ENCODE assay signal across 28 cellular contexts in the genomic region with DNA sequence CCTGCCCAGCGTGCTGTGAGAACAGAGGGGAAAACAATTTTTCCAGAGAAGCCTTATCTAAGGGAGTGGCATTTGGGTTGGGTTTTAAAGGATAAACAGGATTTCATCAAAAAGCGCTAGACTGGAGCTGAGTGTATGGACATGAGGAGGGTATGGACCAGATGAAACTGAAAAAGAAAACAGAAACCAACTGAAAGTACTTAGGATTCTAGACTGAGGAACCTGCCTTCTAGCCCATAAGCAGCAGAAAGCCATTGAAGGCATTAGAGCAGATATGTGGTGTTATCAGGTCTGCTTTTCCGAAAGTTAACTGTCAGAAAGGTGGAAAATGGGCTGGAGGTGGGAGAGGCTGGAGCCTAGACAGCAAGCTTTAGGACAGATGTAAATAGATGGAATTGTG.
"Had no signal": no experiment of that assay in that cellular context is flagged by ENCODE, and none has a peak within 500 bp of the region (broad histone marks: within the 10 kb centered on the region; RNA-seq: fewer than 3 reads in every experiment).

No MANE protein-coding gene starts in this region.

- H3K79me2 ChIP-seq: parathyroid adenoma had no signal

- H3K27me3 ChIP-seq: ovary, right lobe of liver, sigmoid colon, stomach, thyroid gland, tibial nerve, upper lobe of left lung, vagina had no signal

- H3K9me3 ChIP-seq: ovary, psoas muscle, right lobe of liver, stomach, thoracic aorta, thyroid gland, tibial nerve, upper lobe of left lung, vagina had no signal

- H3K4me3 Mint-ChIP-seq: natural killer cell treated with Interleukin-12 subunit alpha and Interleukin-12 subunit beta and Interleukin-15 and Interleukin-18, amount 100 ng/mL, for 72 hours; nephron progenitor cell; neural crest cell; stimulated activated effector memory CD8-positive, alpha-beta T cell treated with anti-CD3 and anti-CD28 coated beads, Interleukin-12 subunit alpha, Interleukin-12 subunit beta, amount 100 ng/mL, for 72 hours; stimulated activated naive B cell treated with anti-CD40 and anti-IgM and Interleukin-4, amounts not matched to agents 10 μg/mL and 1 μg/mL and 100 μg/mL, for 72 hours; stimulated activated naive CD8-positive, alpha-beta T cell treated with anti-CD3 and anti-CD28 coated beads, Interleukin-15, Interleukin-2, amounts not matched to agents 100 ng/mL and 50 ng/mL, for 24 hours had no signal

- ATAC-seq: natural killer cell treated with Interleukin-12 subunit alpha and Interleukin-12 subunit beta and Interleukin-15 and Interleukin-18, amount 100 ng/mL, for 72 hours; psoas muscle; right cardiac atrium; right lobe of liver; stimulated activated effector memory CD8-positive, alpha-beta T cell treated with anti-CD3 and anti-CD28 coated beads, Interleukin-12 subunit alpha, Interleukin-12 subunit beta, amount 100 ng/mL, for 72 hours; stimulated activated naive B cell treated with anti-CD40 and anti-IgM and Interleukin-4, amounts not matched to agents 10 μg/mL and 1 μg/mL and 100 μg/mL, for 72 hours had no signal

- H3K36me3 Mint-ChIP-seq: natural killer cell treated with Interleukin-12 subunit alpha and Interleukin-12 subunit beta and Interleukin-15 and Interleukin-18, amount 100 ng/mL, for 72 hours; stimulated activated effector memory CD8-positive, alpha-beta T cell treated with anti-CD3 and anti-CD28 coated beads, Interleukin-12 subunit alpha, Interleukin-12 subunit beta, amount 100 ng/mL, for 72 hours; stimulated activated naive B cell treated with anti-CD40 and anti-IgM and Interleukin-4, amounts not matched to agents 10 μg/mL and 1 μg/mL and 100 μg/mL, for 72 hours had no signal

- H3K4me3 ChIP-seq: ovary, psoas muscle, right lobe of liver, sigmoid colon, thoracic aorta, thyroid gland, tibial nerve, upper lobe of left lung, vagina had no signal

- H3K9ac ChIP-seq: parathyroid adenoma had no signal

- H3K27me3 Mint-ChIP-seq: progenitor cell of endocrine pancreas; stimulated activated naive CD8-positive, alpha-beta T cell treated with anti-CD3 and anti-CD28 coated beads, Interleukin-15, Interleukin-2, amounts not matched to agents 100 ng/mL and 50 ng/mL, for 24 hours had no signal

- H3K27ac ChIP-seq: ovary, parathyroid adenoma, psoas muscle, right lobe of liver, sigmoid colon, stomach, thoracic aorta, thyroid gland, tibial nerve, upper lobe of left lung, vagina had no signal

- H3K4me1 ChIP-seq: parathyroid adenoma, psoas muscle, right lobe of liver, sigmoid colon, stomach, thyroid gland, tibial nerve, upper lobe of left lung, vagina had no signal

- H3K4me1 Mint-ChIP-seq: stimulated activated effector memory CD8-positive, alpha-beta T cell treated with anti-CD3 and anti-CD28 coated beads, Interleukin-12 subunit alpha, Interleukin-12 subunit beta, amount 100 ng/mL, for 72 hours; stimulated activated naive B cell treated with anti-CD40 and anti-IgM and Interleukin-4, amounts not matched to agents 10 μg/mL and 1 μg/mL and 100 μg/mL, for 72 hours had no signal

- DNase-seq: nephron progenitor cell; occipital lobe; ovary; posterior cingulate gyrus; psoas muscle; right cardiac atrium; right lobe of liver; sigmoid colon; small intestine; stimulated activated CD4-positive, alpha-beta T cell treated with anti-CD3 and anti-CD28 coated beads, Interleukin-15, amount 100 ng/mL, for 24 hours; stimulated activated CD4-positive, alpha-beta T cell treated with anti-CD3 and anti-CD28 coated beads, Interleukin-2, amount 100 ng/mL, for 24 hours; stimulated activated CD4-positive, alpha-beta T cell treated with anti-CD3 and anti-CD28 coated beads, Interleukin-2, amount 100 ng/mL, for 48 hours; stimulated activated CD4-positive, alpha-beta T cell treated with anti-CD3 and anti-CD28 coated beads, Interleukin-4, amount 100 ng/mL, for 24 hours; stimulated activated naive B cell treated with anti-CD40 and anti-IgM and Interleukin-4, amounts not matched to agents 10 μg/mL and 1 μg/mL and 100 μg/mL, for 72 hours; stimulated activated naive CD4-positive, alpha-beta T cell treated with Interleukin-2 at 50 U/mL for 16 hours; stomach; thyroid gland; trophoblast cell; upper lobe of left lung had no signal

- H2AFZ ChIP-seq: parathyroid adenoma had no signal

- H3K9me3 Mint-ChIP-seq: natural killer cell treated with Interleukin-12 subunit alpha and Interleukin-12 subunit beta and Interleukin-15 and Interleukin-18, amount 100 ng/mL, for 72 hours; nephron progenitor cell; stimulated activated naive B cell treated with anti-CD40 and anti-IgM and Interleukin-4, amounts not matched to agents 10 μg/mL and 1 μg/mL and 100 μg/mL, for 72 hours; stimulated activated naive CD8-positive, alpha-beta T cell treated with anti-CD3 and anti-CD28 coated beads, Interleukin-15, Interleukin-2, amounts not matched to agents 100 ng/mL and 50 ng/mL, for 24 hours had no signal

- H3K27ac Mint-ChIP-seq: natural killer cell treated with Interleukin-12 subunit alpha and Interleukin-12 subunit beta and Interleukin-15 and Interleukin-18, amount 100 ng/mL, for 72 hours; nephron progenitor cell; stimulated activated effector memory CD8-positive, alpha-beta T cell treated with anti-CD3 and anti-CD28 coated beads, Interleukin-12 subunit alpha, Interleukin-12 subunit beta, amount 100 ng/mL, for 72 hours; stimulated activated naive B cell treated with anti-CD40 and anti-IgM and Interleukin-4, amounts not matched to agents 10 μg/mL and 1 μg/mL and 100 μg/mL, for 72 hours; stimulated activated naive CD8-positive, alpha-beta T cell treated with anti-CD3 and anti-CD28 coated beads, Interleukin-15, Interleukin-2, amounts not matched to agents 100 ng/mL and 50 ng/mL, for 24 hours had no signal

- H3K36me3 ChIP-seq: ovary, right lobe of liver, sigmoid colon, stomach, thoracic aorta, thyroid gland, tibial nerve, upper lobe of left lung, vagina had no signal
